In the genomic region with DNA sequence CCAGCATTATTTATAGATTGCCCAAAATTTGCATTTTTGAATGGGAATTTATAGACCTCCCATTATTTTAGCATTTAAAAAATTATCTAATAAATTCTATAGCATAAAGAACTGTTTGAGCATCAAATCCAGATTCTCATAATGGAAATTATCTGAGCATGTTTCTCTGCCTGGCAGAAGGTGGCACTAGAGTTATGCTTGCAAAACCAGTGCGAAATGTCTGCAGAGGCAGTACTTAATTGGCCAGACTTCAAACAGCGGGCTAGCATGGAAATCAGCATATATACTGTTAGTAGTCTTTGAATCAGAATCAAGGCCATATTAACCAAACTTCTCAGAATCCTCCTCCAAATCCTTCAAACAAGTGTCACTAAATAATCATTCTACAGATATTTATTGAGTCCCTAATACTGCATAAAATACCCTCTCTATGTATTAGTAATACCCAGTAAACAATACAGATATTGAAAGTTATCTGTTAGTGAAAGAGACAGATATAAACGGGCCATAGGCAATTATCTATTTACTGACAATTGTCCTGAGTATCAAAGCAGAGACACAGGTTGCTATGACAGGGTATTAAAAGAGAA, we compare ENCODE assay signal across 8 cellular contexts.
DNase-seq lines count a peak whose midpoint lies in the region; ATAC-seq and TF ChIP-seq lines count a peak whose summit lies in the region.

No MANE protein-coding gene starts in this region.

- no peak overlapping the region for H3K27ac Mint-ChIP-seq in naive B cell

- H3K27ac ChIP-seq in esophagus muscularis mucosa (replicated peaks in 1 of 4) = no peak overlapping the region

- no peaks in the 10 kb centered on the region for H3K36me3 ChIP-seq in esophagus muscularis mucosa

- intact Hi-C loops in esophagus muscularis mucosa (cut with DNase I) = loop anchor here (2.0 kb wide), 1 partner anchor 243 kb away; no protein-coding TSS in a partner anchor

- H3K4me3 Mint-ChIP-seq in naive B cell = no peak overlapping the region

- no peak for TF ChIP-seq POLR2A in esophagus muscularis mucosa (IDR thresholded peaks at IDR 0.05; ENCODE audit: low read depth)

- peaks cover 0 to 5% (median 4%) of the 10 kb centered on the region in 3 donors for H3K4me1 Mint-ChIP-seq in naive B cell

- no peaks in the 10 kb centered on the region for H3K36me3 Mint-ChIP-seq in naive B cell

- TF ChIP-seq EP300 in esophagus muscularis mucosa (IDR thresholded peaks at IDR 0.05) = no peak

- no peaks in the 10 kb centered on the region for H3K9me3 Mint-ChIP-seq in naive B cell

- ATAC-seq in naive B cell (ENCODE audit: low read depth in 2 of 2) = peak in 1 of 2 donors; percentile 46
- no peak for ATAC-seq in GM21367 (IDR thresholded peaks at IDR 0.05; ENCODE audit: unreplicated experiment)

- H3K9me3 ChIP-seq in esophagus muscularis mucosa = no peaks in the 10 kb centered on the region

- H3K4me3 ChIP-seq in GM12864 (ENCODE audit: low read depth, low read length) (no peak overlapping the region), esophagus muscularis mucosa (no peak overlapping the region)

- DNase-seq in GM12864 (ENCODE audit: low read depth) = no peak
- DNase-seq in HuH-7.5 (ENCODE audit: low spot score) = peak; percentile 6
- peak; percentile 71 for DNase-seq in RPMI8226
- no peak for DNase-seq in esophagus muscularis mucosa (ENCODE audit: extremely low spot score)
- DNase-seq in naive B cell = peak; percentile 27
- DNase-seq in HK-2 (ENCODE audit: unreplicated experiment) = no peak
- DNase-seq in activated CD4-positive, alpha-beta T cell treated with anti-CD3 and anti-CD28 coated beads, Interleukin-2, amount 50 U/mL, for 48 hours = no peak

- no peaks in the 10 kb centered on the region for H3K27me3 Mint-ChIP-seq in naive B cell

- H3K27me3 ChIP-seq in esophagus muscularis mucosa = no peaks in the 10 kb centered on the region

- H3K4me1 ChIP-seq in esophagus muscularis mucosa = peaks cover 0 to 37% (median 30%) of the 10 kb centered on the region in 4 donors

- TF ChIP-seq CTCF in GM12864 (IDR thresholded peaks at IDR 0.05; ENCODE audit: low read depth, low read length, missing control alignments) = peak; percentile 57
- peak; percentile 79 to 83 (median 81) for TF ChIP-seq CTCF in esophagus muscularis mucosa (IDR thresholded peaks at IDR 0.05)

- WGBS in esophagus muscularis mucosa = 25% methylated on average over 3 of the region's 3 CpGs

Comparison
In these comparisons a context has a peak if more than half of its experiments do, and no peak if none do; other contexts are left out.
1. DNase-seq: peak in HuH-7.5 (single experiment), RPMI8226 (single experiment) and naive B cell (single experiment); none in GM12864 (single experiment), esophagus muscularis mucosa (single experiment), HK-2 (single experiment) and activated CD4-positive, alpha-beta T cell treated with anti-CD3 and anti-CD28 coated beads, Interleukin-2, amount 50 U/mL, for 48 hours (0 of 2).